In genomic region chr11:17413414-17414316, GRCh38 we compare ENCODE assay signal across 13 cellular contexts. TPM values are rescaled to one million over a fixed set of nuclear protein-coding genes. Genes with fewer than 3 reads are reported as not detected.
DNase-seq lines count a peak whose midpoint lies in the region; ATAC-seq and TF ChIP-seq lines count a peak whose summit lies in the region.
"Had no signal": no experiment of that assay in that cellular context is flagged by ENCODE, and none has a peak within 500 bp of the region (broad histone marks: within the 10 kb centered on the region; RNA-seq: fewer than 3 reads in every experiment).

No MANE protein-coding gene starts in this region.

- no peaks in the 10 kb centered on the region for H3K36me3 ChIP-seq in left lung
- H3K36me3 ChIP-seq in upper lobe of right lung = no peaks in the 10 kb centered on the region

- H3K27me3 Mint-ChIP-seq in activated naive CD8-positive, alpha-beta T cell treated with anti-CD3 and anti-CD28 coated beads, Interleukin-2, amount 10 ng/mL, durations not matched to agents 7 days and 5 days = peaks cover 33% of the 10 kb centered on the region
- H3K27me3 Mint-ChIP-seq in activated naive CD8-positive, alpha-beta T cell treated with anti-CD3 and anti-CD28 coated beads, Interleukin-2, amount 50 U/mL, for 24 hours = peaks cover 21% of the 10 kb centered on the region

- H3K27ac ChIP-seq in left lung (peak overlapping the region in 1 of 2 donors; percentile 7), upper lobe of right lung (no peak overlapping the region)
- H3K27ac ChIP-seq: KMS-11, PC-9 had no signal

- intact Hi-C loops in left lung (cut with DNase I) = no loop called here
- intact Hi-C loops in upper lobe of right lung (cut with DNase I) = no loop called here

- H3K4me3 ChIP-seq in left lung (no peak overlapping the region), upper lobe of right lung (no peak overlapping the region)
- H3K4me3 ChIP-seq: GM23338, PC-9 had no signal

- peaks cover 2% of the 10 kb centered on the region for H3K36me3 Mint-ChIP-seq in activated naive CD8-positive, alpha-beta T cell treated with anti-CD3 and anti-CD28 coated beads, Interleukin-2, amount 10 ng/mL, durations not matched to agents 7 days and 5 days
- no peaks in the 10 kb centered on the region for H3K36me3 Mint-ChIP-seq in activated naive CD8-positive, alpha-beta T cell treated with anti-CD3 and anti-CD28 coated beads, Interleukin-2, amount 50 U/mL, for 24 hours (ENCODE audit: low read depth)

- H3K9me3 ChIP-seq in left lung (no peaks in the 10 kb centered on the region), upper lobe of right lung (no peaks in the 10 kb centered on the region)

- H3K4me1 ChIP-seq in left lung = peaks cover 0 to 5% of the 10 kb centered on the region in 2 donors
- no peaks in the 10 kb centered on the region for H3K4me1 ChIP-seq in upper lobe of right lung

- TF ChIP-seq CTCF in left lung (IDR thresholded peaks at IDR 0.05) = no peak
- no peak for TF ChIP-seq CTCF in upper lobe of right lung (IDR thresholded peaks at IDR 0.05)

- no peak for DNase-seq in activated naive CD8-positive, alpha-beta T cell treated with anti-CD3 and anti-CD28 coated beads, Interleukin-2, amount 10 ng/mL, durations not matched to agents 7 days and 5 days
- no peak for DNase-seq in activated naive CD8-positive, alpha-beta T cell treated with anti-CD3 and anti-CD28 coated beads, Interleukin-2, amount 50 U/mL, for 24 hours
- DNase-seq in NCI-H510A (lab: John Stamatoyannopoulos, UW) = peak; percentile 65
- DNase-seq in left lung = peak in 1 of 2 donors; percentile 74
- DNase-seq in upper lobe of right lung = peak; percentile 87
- no peak for DNase-seq in activated CD4-positive, alpha-beta T cell treated with anti-CD3 and anti-CD28 coated beads for 48 hours
- DNase-seq in HK-2 (ENCODE audit: unreplicated experiment) = no peak
- DNase-seq: activated CD4-positive, alpha-beta T cell treated with anti-CD3 and anti-CD28 coated beads for 36 hours; activated T-cell treated with anti-CD3 and anti-CD28 coated beads, Interleukin-2, amount 50 U/mL, for 72 hours; PC-9 had no signal

- H3K27me3 ChIP-seq in left lung (no peaks in the 10 kb centered on the region), upper lobe of right lung (no peaks in the 10 kb centered on the region)

- peak overlapping the region; percentile 58 for H3K4me3 Mint-ChIP-seq in activated naive CD8-positive, alpha-beta T cell treated with anti-CD3 and anti-CD28 coated beads, Interleukin-2, amount 10 ng/mL, durations not matched to agents 7 days and 5 days
- H3K4me3 Mint-ChIP-seq in activated naive CD8-positive, alpha-beta T cell treated with anti-CD3 and anti-CD28 coated beads, Interleukin-2, amount 50 U/mL, for 24 hours = no peak overlapping the region
- H3K4me3 Mint-ChIP-seq: activated CD4-positive, alpha-beta T cell treated with anti-CD3 and anti-CD28 coated beads for 36 hours; activated T-cell treated with anti-CD3 and anti-CD28 coated beads, Interleukin-2, amount 50 U/mL, for 72 hours; GM23338 had no signal

- peaks cover 45% of the 10 kb centered on the region for H3K4me1 Mint-ChIP-seq in activated naive CD8-positive, alpha-beta T cell treated with anti-CD3 and anti-CD28 coated beads, Interleukin-2, amount 10 ng/mL, durations not matched to agents 7 days and 5 days
- H3K4me1 Mint-ChIP-seq in activated naive CD8-positive, alpha-beta T cell treated with anti-CD3 and anti-CD28 coated beads, Interleukin-2, amount 50 U/mL, for 24 hours = peaks cover 8% of the 10 kb centered on the region

- no peak for ATAC-seq in activated naive CD8-positive, alpha-beta T cell treated with anti-CD3 and anti-CD28 coated beads, Interleukin-2, amount 10 ng/mL, durations not matched to agents 7 days and 5 days (ENCODE audit: low read depth)
- no peak for ATAC-seq in activated naive CD8-positive, alpha-beta T cell treated with anti-CD3 and anti-CD28 coated beads, Interleukin-2, amount 50 U/mL, for 24 hours
- ATAC-seq in left lung (peak; percentile 92), upper lobe of right lung (peak; percentile 80), HG02798 (IDR thresholded peaks at IDR 0.05; ENCODE audit: poor library complexity, unreplicated experiment) (no peak)
- ATAC-seq: activated CD4-positive, alpha-beta T cell treated with anti-CD3 and anti-CD28 coated beads for 36 hours; activated T-cell treated with anti-CD3 and anti-CD28 coated beads, Interleukin-2, amount 50 U/mL, for 72 hours had no signal

- H3K9me3 Mint-ChIP-seq in activated naive CD8-positive, alpha-beta T cell treated with anti-CD3 and anti-CD28 coated beads, Interleukin-2, amount 10 ng/mL, durations not matched to agents 7 days and 5 days = no peaks in the 10 kb centered on the region
- no peaks in the 10 kb centered on the region for H3K9me3 Mint-ChIP-seq in activated naive CD8-positive, alpha-beta T cell treated with anti-CD3 and anti-CD28 coated beads, Interleukin-2, amount 50 U/mL, for 24 hours
- H3K9me3 Mint-ChIP-seq: activated T-cell treated with anti-CD3 and anti-CD28 coated beads, Interleukin-2, amount 50 U/mL, for 72 hours; GM23338 had no signal

- H3K27ac Mint-ChIP-seq in activated naive CD8-positive, alpha-beta T cell treated with anti-CD3 and anti-CD28 coated beads, Interleukin-2, amount 10 ng/mL, durations not matched to agents 7 days and 5 days = peak overlapping the region; percentile 84
- no peak overlapping the region for H3K27ac Mint-ChIP-seq in activated naive CD8-positive, alpha-beta T cell treated with anti-CD3 and anti-CD28 coated beads, Interleukin-2, amount 50 U/mL, for 24 hours
- H3K27ac Mint-ChIP-seq: activated CD4-positive, alpha-beta T cell treated with anti-CD3 and anti-CD28 coated beads for 36 hours; activated T-cell treated with anti-CD3 and anti-CD28 coated beads, Interleukin-2, amount 50 U/mL, for 72 hours; GM23338 had no signal

- POLR2A ChIA-PET in activated naive CD8-positive, alpha-beta T cell treated with anti-CD3 and anti-CD28 coated beads, Interleukin-2, amount 10 ng/mL, durations not matched to agents 7 days and 5 days (lab: Charles Lee) = interaction anchor here (1.5 kb wide), 1 partner anchor 25 kb away, joined by 4 read pairs; the partner anchor contains the start of gene KCNJ11

RNA-seq across cellular contexts. Expression of gene KCNJ11, which starts 25.2 kb away (rescaled TPM):
- 1 to 10 TPM; 1.8 to 2.7 TPM for total RNA-seq in activated naive CD8-positive, alpha-beta T cell treated with anti-CD3 and anti-CD28 coated beads, Interleukin-2, amount 10 ng/mL, durations not matched to agents 7 days and 5 days
- 1 to 10 TPM; 1.8 to 7.2 TPM for total RNA-seq in left lung
- total RNA-seq in upper lobe of right lung = 6.3 TPM

Comparison
In these comparisons a context has a peak if more than half of its experiments do, and no peak if none do; other contexts are left out.
1. ATAC-seq: peak in left lung (single experiment) and upper lobe of right lung (single experiment); none in activated naive CD8-positive, alpha-beta T cell treated with anti-CD3 and anti-CD28 coated beads, Interleukin-2, amount 10 ng/mL, durations not matched to agents 7 days and 5 days (single experiment), activated naive CD8-positive, alpha-beta T cell treated with anti-CD3 and anti-CD28 coated beads, Interleukin-2, amount 50 U/mL, for 24 hours (single experiment) and HG02798 (single experiment).
2. DNase-seq: peak in NCI-H510A (single experiment) and upper lobe of right lung (single experiment); none in activated naive CD8-positive, alpha-beta T cell treated with anti-CD3 and anti-CD28 coated beads, Interleukin-2, amount 10 ng/mL, durations not matched to agents 7 days and 5 days (single experiment), activated naive CD8-positive, alpha-beta T cell treated with anti-CD3 and anti-CD28 coated beads, Interleukin-2, amount 50 U/mL, for 24 hours (single experiment), activated CD4-positive, alpha-beta T cell treated with anti-CD3 and anti-CD28 coated beads for 48 hours (single experiment) and HK-2 (single experiment).